30 cellular contexts compared by ENCODE assay signal in the genomic region with DNA sequence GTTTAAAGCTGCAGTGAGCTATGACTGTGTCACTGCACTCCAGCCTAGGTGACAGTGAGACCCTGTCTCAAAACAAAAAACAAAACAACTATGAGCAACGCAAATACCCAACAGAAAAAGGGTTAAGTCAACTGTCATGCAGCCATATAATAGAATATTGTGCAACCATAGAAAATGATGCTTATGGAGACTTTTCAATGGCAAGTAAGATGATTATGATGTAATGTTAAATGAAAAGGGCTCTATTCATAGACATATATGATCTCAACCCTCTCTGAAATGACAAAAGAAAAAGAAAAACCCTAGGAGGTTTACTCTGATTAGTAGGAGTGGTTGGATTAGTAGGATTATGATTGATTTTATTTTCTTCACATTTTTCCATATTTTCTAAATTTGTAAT.
"Had no signal": no experiment of that assay in that cellular context is flagged by ENCODE, and none has a peak within 500 bp of the region (broad histone marks: within the 10 kb centered on the region; RNA-seq: fewer than 3 reads in every experiment).

No MANE protein-coding gene starts in this region.

- DNase-seq: activated B cell treated with CpG ODN at 0.5 μM for 24 hours; activated CD4-positive, alpha-beta memory T cell treated with anti-CD3 and anti-CD28 coated beads for 36 hours; activated CD4-positive, alpha-beta T cell treated with anti-CD3 and anti-CD28 coated beads for 48 hours; activated CD8-positive, alpha-beta memory T cell treated with anti-CD3 and anti-CD28 coated beads, Interleukin-2, amount 10 ng/mL, durations not matched to agents 7 days and 5 days; activated CD8-positive, alpha-beta memory T cell treated with anti-CD3 and anti-CD28 coated beads, Interleukin-2, amount 50 U/mL, for 4 hours; activated CD8-positive, alpha-beta T cell treated with anti-CD3 and anti-CD28 coated beads, Interleukin-2, amount 10 ng/mL, durations not matched to agents 7 days and 5 days; activated effector memory CD4-positive, alpha-beta T cell treated with anti-CD3 and anti-CD28 coated beads, Interleukin-2, amount 50 U/mL, for 16 hours; activated naive CD4-positive, alpha-beta T cell treated with anti-CD3 and anti-CD28 coated beads for 36 hours; activated naive CD8-positive, alpha-beta T cell treated with anti-CD3 and anti-CD28 coated beads for 36 hours; activated naive CD8-positive, alpha-beta T cell treated with anti-CD3 and anti-CD28 coated beads, Interleukin-2, amount 50 U/mL, for 24 hours; activated T-cell treated with anti-CD3 and anti-CD28 coated beads, Interleukin-2, amount 50 U/mL, for 1 hour; activated T-cell treated with anti-CD3 and anti-CD28 coated beads, Interleukin-2, amount 50 U/mL, for 48 hours; adrenal gland; amygdala; aorta; body of pancreas; central memory CD4-positive, alpha-beta T cell; cerebellar nuclear complex; colonic mucosa; effector memory CD4-positive, alpha-beta T cell; endodermal cell; foreskin fibroblast; gastrocnemius medialis; glutamatergic neuron; heart left ventricle; hypothalamus; T1000; WERI-Rb-1 had no signal

- H3K27ac ChIP-seq: adrenal gland, body of pancreas, colonic mucosa, gastrocnemius medialis, heart left ventricle, WERI-Rb-1 had no signal

- H3K27me3 ChIP-seq: adrenal gland, body of pancreas, colonic mucosa, gastrocnemius medialis, heart left ventricle had no signal

- H3K9me3 ChIP-seq: adrenal gland, body of pancreas, colonic mucosa, gastrocnemius medialis, heart left ventricle had no signal

- H3K4me1 ChIP-seq: adrenal gland, colonic mucosa had no signal

- H3K4me3 ChIP-seq: adrenal gland, body of pancreas, colonic mucosa, gastrocnemius medialis, heart left ventricle had no signal

- ATAC-seq: activated CD4-positive, CD25-positive, alpha-beta regulatory T cell treated with anti-CD3 and anti-CD28 coated beads, Interleukin-2, amount 50 U/mL, for 24 hours; activated CD8-positive, alpha-beta memory T cell treated with anti-CD3 and anti-CD28 coated beads, Interleukin-2, amount 10 ng/mL, durations not matched to agents 7 days and 5 days; activated CD8-positive, alpha-beta T cell treated with anti-CD3 and anti-CD28 coated beads, Interleukin-2, amount 10 ng/mL, durations not matched to agents 7 days and 5 days; activated naive CD8-positive, alpha-beta T cell treated with anti-CD3 and anti-CD28 coated beads, Interleukin-2, amount 50 U/mL, for 24 hours; body of pancreas; esophagus mucosa; gastrocnemius medialis; heart left ventricle had no signal

- H3K36me3 ChIP-seq: adrenal gland, colonic mucosa had no signal
